11 cellular contexts compared by ENCODE assay signal in the genomic region with DNA sequence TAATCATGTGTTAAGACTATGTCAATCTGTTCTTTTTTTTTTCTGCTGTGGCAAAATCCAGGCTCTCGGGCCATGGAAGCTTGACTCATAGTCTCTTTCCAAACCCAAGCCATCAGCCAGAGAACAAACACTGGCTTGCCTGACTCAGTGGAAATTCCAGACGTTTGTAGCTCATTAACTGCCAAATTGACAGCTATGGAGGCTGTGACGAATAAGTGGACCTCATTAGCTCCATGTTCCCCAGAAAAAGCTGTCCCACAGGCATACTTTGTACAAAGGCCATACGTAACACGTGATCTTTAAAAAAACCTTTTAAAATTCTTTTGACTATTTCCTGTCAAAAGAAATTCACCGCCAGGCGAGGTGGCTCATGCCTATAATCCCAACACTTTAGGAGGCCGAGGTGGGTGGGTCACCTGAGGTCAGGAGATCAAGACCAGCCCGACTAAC. TPM values are rescaled to one million over a fixed set of nuclear protein-coding genes. Genes with fewer than 3 reads are reported as not detected.
A peak's percentile ranks its signal among the peaks of the same experiment; 100 is the strongest.
DNase-seq lines count a peak whose midpoint lies in the region; ATAC-seq and TF ChIP-seq lines count a peak whose summit lies in the region.
"Had no signal": no experiment of that assay in that cellular context is flagged by ENCODE, and none has a peak within 500 bp of the region (broad histone marks: within the 10 kb centered on the region; RNA-seq: fewer than 3 reads in every experiment).

No MANE protein-coding gene starts in this region.

- H3K36me3 Mint-ChIP-seq in activated naive CD8-positive, alpha-beta T cell treated with anti-CD3 and anti-CD28 coated beads, Interleukin-2, amount 50 U/mL, for 24 hours (ENCODE audit: low read depth) = no peaks in the 10 kb centered on the region
- H3K36me3 Mint-ChIP-seq in immature natural killer cell = peaks cover 0 to 5% (median 5%) of the 10 kb centered on the region in 3 donors
- H3K36me3 Mint-ChIP-seq: activated CD8-positive, alpha-beta memory T cell treated with anti-CD3 and anti-CD28 coated beads, Interleukin-2, amount 10 ng/mL, durations not matched to agents 7 days and 5 days had no signal

- CTCF ChIA-PET in AG04449 (lab: Yijun Ruan, JAX) (interaction anchor here (1.1 kb wide), 1 partner anchor 21 kb away, joined by 3 read pairs; no protein-coding TSS in a partner anchor), mammary epithelial cell (lab: Charles Lee; ENCODE audit: low non-redundant PET) (no interaction called here)

- H3K27me3 ChIP-seq in mammary epithelial cell (ENCODE audit: insufficient read depth, low read length) = no peaks in the 10 kb centered on the region
- H3K27me3 ChIP-seq in lung (ENCODE audit: control insufficient read depth, insufficient read depth) = no peaks in the 10 kb centered on the region
- H3K27me3 ChIP-seq: upper lobe of left lung had no signal

- H4K20me1 ChIP-seq in mammary epithelial cell (ENCODE audit: insufficient read depth, low read length) = no peaks in the 10 kb centered on the region

- BruUV-seq in mammary epithelial cell (replicated peaks; lab: Mats Ljungman, UMichigan) = no TSS peak

- peaks cover 7% of the 10 kb centered on the region for H3K9me3 Mint-ChIP-seq in activated naive CD8-positive, alpha-beta T cell treated with anti-CD3 and anti-CD28 coated beads, Interleukin-2, amount 50 U/mL, for 24 hours
- H3K9me3 Mint-ChIP-seq in immature natural killer cell = peaks cover 0 to 7% (median 6%) of the 10 kb centered on the region in 6 donors

- H3K4me3 ChIP-seq in AG04449 (ENCODE audit: low read depth, low read length) = no peak overlapping the region
- no peak overlapping the region for H3K4me3 ChIP-seq in mammary epithelial cell (replicated peaks in 1 of 3; ENCODE audit: insufficient read depth in 1 of 3, low read depth in 2 of 3, low read length in 3 of 3)
- H3K4me3 ChIP-seq in lung = no peak overlapping the region
- H3K4me3 ChIP-seq: upper lobe of left lung had no signal

- no peak overlapping the region for H2AFZ ChIP-seq in mammary epithelial cell (ENCODE audit: low read depth, low read length)

- peaks cover 2% of the 10 kb centered on the region for H3K27me3 Mint-ChIP-seq in activated naive CD8-positive, alpha-beta T cell treated with anti-CD3 and anti-CD28 coated beads, Interleukin-2, amount 50 U/mL, for 24 hours
- peaks cover under 1 to 6% (median 6%) of the 10 kb centered on the region in 3 donors for H3K27me3 Mint-ChIP-seq in immature natural killer cell (ENCODE audit: low read depth in 3 of 3)

- H3K36me3 ChIP-seq in mammary epithelial cell (ENCODE audit: insufficient read depth, low read length) (no peaks in the 10 kb centered on the region), lung (ENCODE audit: control insufficient read depth in 2 of 2, insufficient read depth in 2 of 2, low read length in 2 of 2) (no peaks in the 10 kb centered on the region)
- H3K36me3 ChIP-seq: upper lobe of left lung had no signal

- peaks cover 19% of the 10 kb centered on the region for H3K4me1 Mint-ChIP-seq in activated naive CD8-positive, alpha-beta T cell treated with anti-CD3 and anti-CD28 coated beads, Interleukin-2, amount 50 U/mL, for 24 hours
- H3K4me1 Mint-ChIP-seq in immature natural killer cell = peaks cover 0 to 2% of the 10 kb centered on the region in 2 donors

- dilution Hi-C loops in mammary epithelial cell (cut with HindIII; ENCODE audit: low sequenced_read_pairs) = loop anchor here (5.0 kb wide), 1 partner anchor 39 kb away; a partner anchor contains a TSS

- H3K9ac ChIP-seq in mammary epithelial cell (ENCODE audit: insufficient read depth, low read length) = no peak overlapping the region

- ATAC-seq in lung (ENCODE audit: insufficient read depth, low FRiP score) (peak; percentile 76), GM18511 (IDR thresholded peaks at IDR 0.05; ENCODE audit: unreplicated experiment) (no peak)
- ATAC-seq in activated naive CD8-positive, alpha-beta T cell treated with anti-CD3 and anti-CD28 coated beads, Interleukin-2, amount 50 U/mL, for 24 hours = no peak
- ATAC-seq: activated CD8-positive, alpha-beta memory T cell treated with anti-CD3 and anti-CD28 coated beads, Interleukin-2, amount 10 ng/mL, durations not matched to agents 7 days and 5 days had no signal

- H3K9me3 ChIP-seq in mammary epithelial cell (replicated peaks; ENCODE audit: insufficient read depth, low read length) (no peaks in the 10 kb centered on the region), lung (ENCODE audit: control insufficient read depth in 2 of 2, insufficient read depth in 1 of 2, low read length in 1 of 2) (no peaks in the 10 kb centered on the region)

- TF ChIP-seq CTCF in AG04449 (IDR thresholded peaks at IDR 0.05; ENCODE audit: insufficient read depth, low read length, missing control alignments) = no peak
- TF ChIP-seq CTCF in mammary epithelial cell (conservative IDR thresholded peaks at IDR 0.05 in 1 of 2, IDR thresholded peaks at IDR 0.05 in 1 of 2; ENCODE audit: extremely low read depth in 1 of 2, insufficient read depth in 1 of 2, low read depth in 1 of 2, low read length in 2 of 2) = no peak
- no peak for TF ChIP-seq CTCF in lung (IDR thresholded peaks at IDR 0.05; ENCODE audit: control extremely low read depth, extremely low read depth)

- H3K27ac ChIP-seq in mammary epithelial cell (ENCODE audit: insufficient read depth, low read depth, low read length) (peak overlapping the region; percentile 51), lung (ENCODE audit: low read depth in 1 of 2, low read length in 1 of 2) (no peak overlapping the region)
- H3K27ac ChIP-seq: upper lobe of left lung had no signal

- H3K79me2 ChIP-seq in mammary epithelial cell (ENCODE audit: insufficient read depth, low read length) = no peaks in the 10 kb centered on the region

- no peak overlapping the region for H3K4me3 Mint-ChIP-seq in activated naive CD8-positive, alpha-beta T cell treated with anti-CD3 and anti-CD28 coated beads, Interleukin-2, amount 50 U/mL, for 24 hours
- H3K4me3 Mint-ChIP-seq in immature natural killer cell = no peak overlapping the region
- H3K4me3 Mint-ChIP-seq: activated CD8-positive, alpha-beta memory T cell treated with anti-CD3 and anti-CD28 coated beads, Interleukin-2, amount 10 ng/mL, durations not matched to agents 7 days and 5 days had no signal

- POLR2A ChIA-PET in AG04449 (lab: Yijun Ruan, JAX) = interaction anchor here (1.0 kb wide), 1 partner anchor 171 kb away, joined by 3 read pairs; no protein-coding TSS in a partner anchor

- intact Hi-C loops in mammary epithelial cell (cut with micrococcal nuclease) = no loop called here

- WGBS in mammary epithelial cell (ENCODE audit: low coverage, missing lambda C conversion rate) = 55% methylated on average over 9 of the region's 9 CpGs
- WGBS in lung, 2 donors = 58 to 75% methylated on average over 9 of the region's 9 CpGs

- DNase-seq in AG04449 (ENCODE audit: low read depth, low spot score) (peak; percentile 81), HK-2 (ENCODE audit: unreplicated experiment) (peak; percentile 82), mammary epithelial cell (peak; percentile 98), lung (ENCODE audit: low spot score) (no peak), NCI-H2107 treated with DMSO at 0.1 percent for 48 hours (lab: John Stamatoyannopoulos, UW; ENCODE audit: unreplicated experiment) (no peak), immature natural killer cell (no peak)
- no peak for DNase-seq in activated naive CD8-positive, alpha-beta T cell treated with anti-CD3 and anti-CD28 coated beads, Interleukin-2, amount 50 U/mL, for 24 hours
- DNase-seq: activated CD8-positive, alpha-beta memory T cell treated with anti-CD3 and anti-CD28 coated beads, Interleukin-2, amount 10 ng/mL, durations not matched to agents 7 days and 5 days; cortex of kidney; upper lobe of left lung had no signal

- in situ Hi-C loops in mammary epithelial cell (cut with MboI; ENCODE audit: low sequenced_read_pairs in 2 of 2) = no loop called here

- H3K27ac Mint-ChIP-seq in activated naive CD8-positive, alpha-beta T cell treated with anti-CD3 and anti-CD28 coated beads, Interleukin-2, amount 50 U/mL, for 24 hours = no peak overlapping the region
- H3K27ac Mint-ChIP-seq in immature natural killer cell = no peak overlapping the region
- H3K27ac Mint-ChIP-seq: activated CD8-positive, alpha-beta memory T cell treated with anti-CD3 and anti-CD28 coated beads, Interleukin-2, amount 10 ng/mL, durations not matched to agents 7 days and 5 days had no signal

- H3K4me1 ChIP-seq in mammary epithelial cell (ENCODE audit: insufficient read depth, low read length) (peaks cover 23% of the 10 kb centered on the region), lung (ENCODE audit: control insufficient read depth in 2 of 2, insufficient read depth in 2 of 2, low read length in 2 of 2) (peaks cover 0 to 2% of the 10 kb centered on the region in 2 donors)

- H3K4me2 ChIP-seq in mammary epithelial cell (ENCODE audit: insufficient read depth, low read depth, low read length) = peak overlapping the region; percentile 48

RNA-seq across cellular contexts. Expression of a gene that starts 8.0 kb away (rescaled TPM):
- total RNA-seq in mammary epithelial cell (10 to 100 TPM; 83.4 to 87.5 TPM), lung (100 to 1,000 TPM in 1 of 2 donors, 10 to 100 TPM in 1; 86.2 to 159 TPM)
- polyA plus RNA-seq in mammary epithelial cell (70.8 TPM), lung (10 to 100 TPM; 70.7 to 93.6 TPM), immature natural killer cell (100 to 1,000 TPM in 2 of 3 donors, 10 to 100 TPM in 1; 89.9 to 118 (median 104) TPM)
- polyA minus RNA-seq in mammary epithelial cell = 38.7 TPM

RNA-seq across cellular contexts. Expression of a gene that starts 28.5 kb away (rescaled TPM):
- total RNA-seq in mammary epithelial cell = 10 to 100 TPM; 64.2 to 94.7 TPM
- polyA plus RNA-seq in mammary epithelial cell = 75.7 TPM
- 139 TPM for polyA minus RNA-seq in mammary epithelial cell
- total RNA-seq in lung = 100 to 1,000 TPM in 1 of 2 donors, 10 to 100 TPM in 1; 82.6 to 251 TPM
- polyA plus RNA-seq in lung = 10 to 100 TPM; 55.1 to 74.2 TPM
- 100 to 1,000 TPM in 1 of 3 donors, 10 to 100 TPM in 2; 87.7 to 113 (median 95.0) TPM for polyA plus RNA-seq in immature natural killer cell

RNA-seq across cellular contexts. Expression of a gene that starts 38.5 kb away (rescaled TPM):
- total RNA-seq in mammary epithelial cell (not detected), lung (under 1 TPM; 0.09 to 0.46 TPM)
- polyA plus RNA-seq in mammary epithelial cell (not detected), lung (under 1 TPM; 0.04 to 0.11 TPM), immature natural killer cell (10 to 100 TPM in 1 of 3 donors, 1 to 10 TPM in 2; 7.4 to 10.7 (median 9.5) TPM)
- not detected for polyA minus RNA-seq in mammary epithelial cell

Comparison
In these comparisons a context has a peak if more than half of its experiments do, and no peak if none do; other contexts are left out.
1. DNase-seq: peak in AG04449 (single experiment), HK-2 (single experiment) and mammary epithelial cell (single experiment); none in lung (single experiment), activated naive CD8-positive, alpha-beta T cell treated with anti-CD3 and anti-CD28 coated beads, Interleukin-2, amount 50 U/mL, for 24 hours (single experiment), NCI-H2107 treated with DMSO at 0.1 percent for 48 hours (single experiment) and immature natural killer cell (0 of 3).